ENCODE assay signal across 8 cellular contexts in the genomic region with DNA sequence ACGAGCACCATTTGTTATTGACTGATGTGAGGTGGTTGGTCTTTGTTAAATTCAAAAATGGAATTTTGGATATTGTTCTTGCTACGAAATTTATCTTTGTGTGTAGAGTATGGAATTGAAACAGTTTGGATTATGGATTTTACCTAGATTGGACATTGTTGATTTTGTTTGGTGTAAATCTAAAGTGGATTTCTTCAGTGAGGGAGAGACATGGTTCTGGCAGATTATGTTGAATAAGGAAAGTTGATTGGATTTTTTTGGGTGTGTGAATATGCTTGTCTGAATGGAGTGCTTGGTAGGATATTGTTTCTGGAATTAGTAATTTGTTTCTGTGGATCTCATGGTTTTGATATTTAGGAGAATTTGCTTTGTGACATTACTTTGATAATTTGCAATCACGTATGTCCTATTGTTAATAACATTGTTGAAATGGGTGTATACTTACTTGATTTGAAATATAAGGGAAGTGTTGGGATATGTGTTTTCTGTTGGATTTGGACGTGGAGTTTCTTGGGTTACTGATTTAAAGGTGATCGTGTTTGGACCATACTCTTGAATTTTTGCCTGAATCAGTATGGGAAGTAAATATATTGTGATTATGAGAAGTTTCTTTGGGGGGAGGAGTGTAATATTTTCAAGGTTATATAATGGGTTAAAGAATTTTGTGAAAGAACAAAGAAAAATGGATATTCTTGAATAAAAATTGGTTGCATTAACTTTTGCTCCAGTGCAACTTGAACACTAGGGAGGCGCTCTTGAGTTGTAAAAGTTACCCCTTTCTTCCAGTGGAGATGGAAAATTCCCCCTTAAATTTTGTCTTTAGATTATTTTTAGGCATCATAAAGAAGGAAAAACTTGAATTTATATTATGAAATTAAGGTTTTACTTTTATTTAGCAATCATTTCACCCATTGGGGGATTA. TPM values are rescaled to one million over a fixed set of nuclear protein-coding genes. Genes with fewer than 3 reads are reported as not detected.
A peak's percentile ranks its signal among the peaks of the same experiment; 100 is the strongest.
DNase-seq lines count a peak whose midpoint lies in the region; ATAC-seq, FAIRE-seq and TF ChIP-seq lines count a peak whose summit lies in the region.

No MANE protein-coding gene starts in this region.

- peak overlapping the region; percentile 99 for H3K4me2 ChIP-seq in endothelial cell of umbilical vein (ENCODE audit: insufficient read depth, low read length)

- no peak for TF ChIP-seq POLR2A in endothelial cell of umbilical vein (IDR thresholded peaks at IDR 0.05; ENCODE audit: low read depth, low read length)

- H3K4me3 Mint-ChIP-seq in activated CD4-positive, alpha-beta T cell treated with anti-CD3 and anti-CD28 coated beads for 36 hours: peak overlapping the region; percentile 81

- peak; percentile 39 for DNase-seq in activated CD4-positive, alpha-beta T cell treated with anti-CD3 and anti-CD28 coated beads for 36 hours
- DNase-seq in activated CD4-positive, alpha-beta T cell treated with anti-CD3 and anti-CD28 coated beads, Interleukin-2, amount 50 U/mL, for 48 hours: no peak
- DNase-seq in RWPE2 (ENCODE audit: low spot score): no peak
- DNase-seq in endothelial cell of umbilical vein (ENCODE audit: low read depth, low spot score): no peak
- no peak for DNase-seq in retina

- H3K27ac ChIP-seq in RWPE2 (ENCODE audit: poor library complexity, severe bottlenecking): peak overlapping the region; percentile 91
- peak overlapping the region; percentile 98 for H3K27ac ChIP-seq in endothelial cell of umbilical vein (ENCODE audit: insufficient read depth, low read depth, low read length)
- H3K27ac ChIP-seq in skeletal muscle tissue (ENCODE audit: low read depth, low read length): peak overlapping the region; percentile 98

- intact Hi-C loops in activated CD4-positive, alpha-beta T cell treated with anti-CD3 and anti-CD28 coated beads for 36 hours (cut with DNase I, micrococcal nuclease): loop anchor here (1.0 kb wide), 2 partner anchors 8 to 10 kb away; no protein-coding TSS in a partner anchor
- intact Hi-C loops in endothelial cell of umbilical vein (cut with micrococcal nuclease): no loop called here

- H3K9ac ChIP-seq in endothelial cell of umbilical vein (replicated peaks; ENCODE audit: extremely low read depth, insufficient read depth, low read length) (no peak overlapping the region), skeletal muscle tissue (ENCODE audit: low read depth in 1 of 3, low read length in 3 of 3) (no peak overlapping the region)

- H2AFZ ChIP-seq in endothelial cell of umbilical vein (ENCODE audit: low read depth, low read length): no peak overlapping the region

- H3K9me3 ChIP-seq in RWPE2 (ENCODE audit: severe bottlenecking): no peaks in the 10 kb centered on the region
- H3K9me3 ChIP-seq in endothelial cell of umbilical vein (replicated peaks; ENCODE audit: control insufficient read depth, insufficient read depth, low read length): no peaks in the 10 kb centered on the region
- no peaks in the 10 kb centered on the region for H3K9me3 ChIP-seq in skeletal muscle tissue (ENCODE audit: control insufficient read depth in 3 of 3, low read length in 3 of 3)

- no peaks in the 10 kb centered on the region for H4K20me1 ChIP-seq in endothelial cell of umbilical vein (replicated peaks; ENCODE audit: control insufficient read depth, extremely low read depth, insufficient read depth, low read length)

- CTCF ChIA-PET in activated CD4-positive, alpha-beta T cell treated with anti-CD3 and anti-CD28 coated beads for 36 hours (lab: Charles Lee): interaction anchor here (1.1 to 9.6 kb wide), 9 partner anchors 10 to 102 kb away, joined by 3 to 80 read pairs (median 11); no protein-coding TSS in a partner anchor
- CTCF ChIA-PET in endothelial cell of umbilical vein (lab: Charles Lee): interaction anchor here (0.6 to 6.8 kb wide), 15 partner anchors 9 to 102 kb away, joined by 3 to 67 read pairs (median 8); no protein-coding TSS in a partner anchor

- peaks cover 46% of the 10 kb centered on the region for H3K4me1 Mint-ChIP-seq in activated CD4-positive, alpha-beta T cell treated with anti-CD3 and anti-CD28 coated beads for 36 hours

- peaks cover 87% of the 10 kb centered on the region for H3K36me3 ChIP-seq in RWPE2 (ENCODE audit: low read depth)
- peaks cover 5 to 31% of the 10 kb centered on the region in 2 experiments for H3K36me3 ChIP-seq in endothelial cell of umbilical vein (ENCODE audit: control insufficient read depth in 2 of 2, extremely low read depth in 1 of 2, insufficient read depth in 2 of 2, low read length in 2 of 2)
- H3K36me3 ChIP-seq in skeletal muscle tissue (ENCODE audit: control insufficient read depth in 3 of 3, insufficient read depth in 3 of 3, low read length in 3 of 3): peaks cover 0 to 12% (median 11%) of the 10 kb centered on the region in 3 donors

- H3K4me1 ChIP-seq in RWPE2 (ENCODE audit: insufficient read depth, poor library complexity, severe bottlenecking) (peaks cover 19% of the 10 kb centered on the region), endothelial cell of umbilical vein (ENCODE audit: control insufficient read depth, extremely low read depth, insufficient read depth, low read length) (peaks cover 8% of the 10 kb centered on the region), skeletal muscle tissue (ENCODE audit: control insufficient read depth in 3 of 3, insufficient read depth in 3 of 3, low read length in 3 of 3) (peaks cover 3 to 20% (median 12%) of the 10 kb centered on the region in 3 donors)

- BruUV-seq in endothelial cell of umbilical vein (replicated peaks; lab: Mats Ljungman, UMichigan): no TSS peak

- TF ChIP-seq CTCF in RWPE2 (IDR thresholded peaks at IDR 0.05; ENCODE audit: poor library complexity, severe bottlenecking) (peak; percentile 79), endothelial cell of umbilical vein (IDR thresholded peaks at IDR 0.05; ENCODE audit: extremely low read depth in 1 of 2, insufficient read depth in 1 of 2, low read depth in 1 of 2, low read length in 2 of 2) (peak; percentile 1 to 16)

- no peaks in the 10 kb centered on the region for H3K27me3 ChIP-seq in RWPE2 (ENCODE audit: insufficient read depth, poor library complexity, severe bottlenecking)
- no peaks in the 10 kb centered on the region for H3K27me3 ChIP-seq in endothelial cell of umbilical vein (ENCODE audit: control insufficient read depth in 2 of 2, insufficient read depth in 2 of 2, low read length in 2 of 2)
- no peaks in the 10 kb centered on the region for H3K27me3 ChIP-seq in skeletal muscle tissue (ENCODE audit: control insufficient read depth in 3 of 3, insufficient read depth in 3 of 3, low read length in 3 of 3)

- POLR2A ChIA-PET in activated CD4-positive, alpha-beta T cell treated with anti-CD3 and anti-CD28 coated beads for 36 hours (lab: Charles Lee): interaction anchor here (0.6 to 5.7 kb wide), 18 partner anchors 9 to 95 kb away, joined by 3 to 111 read pairs (median 6); no protein-coding TSS in a partner anchor
- POLR2A ChIA-PET in endothelial cell of umbilical vein (lab: Charles Lee): interaction anchor here (0.7 to 2.2 kb wide), 11 partner anchors 10 to 104 kb away, joined by 3 to 52 read pairs (median 7); no protein-coding TSS in a partner anchor

- no peak for ATAC-seq in activated CD4-positive, alpha-beta T cell treated with anti-CD3 and anti-CD28 coated beads for 36 hours
- ATAC-seq in RWPE2 (ENCODE audit: low read depth): no peak
- ATAC-seq in GM21717 (IDR thresholded peaks at IDR 0.05; ENCODE audit: unreplicated experiment): no peak
- ATAC-seq in HG03280 (IDR thresholded peaks at IDR 0.05; ENCODE audit: unreplicated experiment): no peak

- peaks cover 12% of the 10 kb centered on the region for H3K9me3 Mint-ChIP-seq in activated CD4-positive, alpha-beta T cell treated with anti-CD3 and anti-CD28 coated beads for 36 hours (ENCODE audit: low read depth)

- H3K27ac Mint-ChIP-seq in activated CD4-positive, alpha-beta T cell treated with anti-CD3 and anti-CD28 coated beads for 36 hours: peak overlapping the region; percentile 79

- peaks cover 84% of the 10 kb centered on the region for H3K36me3 Mint-ChIP-seq in activated CD4-positive, alpha-beta T cell treated with anti-CD3 and anti-CD28 coated beads for 36 hours (ENCODE audit: low read depth)

- no peak for FAIRE-seq in endothelial cell of umbilical vein (lab: Jason Lieb, UNC)

- H3K9me1 ChIP-seq in endothelial cell of umbilical vein (replicated peaks; ENCODE audit: control insufficient read depth, extremely low read depth, insufficient read depth, low read length): no peaks in the 10 kb centered on the region

- peaks cover 93% of the 10 kb centered on the region for H3K79me2 ChIP-seq in endothelial cell of umbilical vein (ENCODE audit: control insufficient read depth, insufficient read depth, low read length)

- no peaks in the 10 kb centered on the region for H3K27me3 Mint-ChIP-seq in activated CD4-positive, alpha-beta T cell treated with anti-CD3 and anti-CD28 coated beads for 36 hours

- dilution Hi-C loops in endothelial cell of umbilical vein (cut with MboI; ENCODE audit: extremely low pct_ligation_motif_present, low sequenced_read_pairs): no loop called here

- H3K4me3 ChIP-seq in RWPE2 (ENCODE audit: severe bottlenecking): peak overlapping the region; percentile 73
- H3K4me3 ChIP-seq in endothelial cell of umbilical vein (replicated peaks in 1 of 3; ENCODE audit: insufficient read depth in 1 of 3, low read depth in 1 of 3, low read length in 3 of 3): peak overlapping the region in 1 of 3 experiments; percentile 100
- peak overlapping the region in 1 of 3 donors; percentile 90 for H3K4me3 ChIP-seq in skeletal muscle tissue (ENCODE audit: low read length in 3 of 3)

TF ChIP-seq in endothelial cell of umbilical vein, 7 proteins besides CTCF, POLR2A, EP300 and RAD21 (continues in another document):
- no peak for TF ChIP-seq EZH2 (IDR thresholded peaks at IDR 0.05; ENCODE audit: borderline replicate concordance, low read depth, low read length, severe bottlenecking)
- no peak for TF ChIP-seq GATA2 (IDR thresholded peaks at IDR 0.05; ENCODE audit: insufficient read depth, insufficient read length, low read depth, low read length)
- no peak for TF ChIP-seq POLR2AphosphoS5 (IDR thresholded peaks at IDR 0.05; ENCODE audit: insufficient read depth, low read depth, low read length)
- TF ChIP-seq, protein P1, sequence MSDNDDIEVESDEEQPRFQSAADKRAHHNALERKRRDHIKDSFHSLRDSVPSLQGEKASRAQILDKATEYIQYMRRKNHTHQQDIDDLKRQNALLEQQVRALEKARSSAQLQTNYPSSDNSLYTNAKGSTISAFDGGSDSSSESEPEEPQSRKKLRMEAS (IDR thresholded peaks at IDR 0.05; ENCODE audit: insufficient read depth, insufficient read length): no peak

RNA-seq across cellular contexts. Expression of a gene that starts 0.9 kb away (rescaled TPM):
- total RNA-seq in activated CD4-positive, alpha-beta T cell treated with anti-CD3 and anti-CD28 coated beads for 36 hours: 100 to 1,000 TPM; 118 to 149 TPM
- 97.9 and 102 TPM in 2 replicates for total RNA-seq in endothelial cell of umbilical vein
- polyA plus RNA-seq in endothelial cell of umbilical vein: 35.9 and 53.8 TPM in 2 replicates
- polyA plus RNA-seq in endothelial cell of umbilical vein (2011; cell fraction: cytosol; rRNA removed): 34.4 and 35.9 TPM in 2 replicates
- polyA plus RNA-seq in endothelial cell of umbilical vein (2011; cell fraction: nucleus; rRNA removed): 242 and 270 TPM in 2 replicates
- polyA plus RNA-seq in endothelial cell of umbilical vein (2012): 47.9 and 49.9 TPM in 2 replicates
- polyA minus RNA-seq in endothelial cell of umbilical vein: 140 and 151 TPM in 2 replicates
- polyA minus RNA-seq in endothelial cell of umbilical vein (2011; cell fraction: cytosol; rRNA and poly(A)+ RNA removed): 29.8 TPM
- polyA minus RNA-seq in endothelial cell of umbilical vein (2011; cell fraction: nucleus; rRNA and poly(A)+ RNA removed): 377 and 533 TPM in 2 replicates
- total RNA-seq in skeletal muscle tissue: 105 TPM
